1 cellular context compared by ENCODE assay signal in the genomic region with DNA sequence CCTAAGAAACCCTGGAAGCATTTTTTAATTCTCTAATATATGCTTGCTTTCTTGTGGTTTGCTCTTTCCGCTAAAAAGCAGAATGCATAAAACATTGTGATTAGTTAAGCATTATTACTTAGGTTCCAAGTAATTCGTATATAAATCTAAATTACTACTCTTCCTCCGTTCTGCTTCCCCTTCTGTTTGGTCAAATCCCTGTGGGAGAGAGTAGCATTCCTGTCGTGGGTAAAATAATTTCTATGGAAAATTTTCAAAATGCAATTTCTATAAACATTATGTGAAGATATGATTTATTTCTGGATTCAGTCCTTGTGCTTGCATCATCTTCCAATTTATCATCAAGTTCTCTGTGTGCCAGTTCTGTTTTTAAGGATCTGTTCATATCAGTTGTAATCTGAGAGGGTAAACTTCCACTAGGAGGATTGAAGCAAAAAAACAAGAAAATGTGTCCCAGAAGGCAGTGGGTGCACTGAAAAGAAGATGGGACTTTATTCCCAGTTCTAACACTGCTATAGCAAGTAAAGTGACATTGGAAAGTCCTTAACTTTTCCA.
A peak's percentile ranks its signal among the peaks of the same experiment; 100 is the strongest.
TF ChIP-seq lines count a peak whose summit lies in the region.

No MANE protein-coding gene starts in this region.

TF ChIP-seq in IMR-90, 13 proteins besides CTCF, POLR2A, EP300 and RAD21:
- TF ChIP-seq, protein P1, sequence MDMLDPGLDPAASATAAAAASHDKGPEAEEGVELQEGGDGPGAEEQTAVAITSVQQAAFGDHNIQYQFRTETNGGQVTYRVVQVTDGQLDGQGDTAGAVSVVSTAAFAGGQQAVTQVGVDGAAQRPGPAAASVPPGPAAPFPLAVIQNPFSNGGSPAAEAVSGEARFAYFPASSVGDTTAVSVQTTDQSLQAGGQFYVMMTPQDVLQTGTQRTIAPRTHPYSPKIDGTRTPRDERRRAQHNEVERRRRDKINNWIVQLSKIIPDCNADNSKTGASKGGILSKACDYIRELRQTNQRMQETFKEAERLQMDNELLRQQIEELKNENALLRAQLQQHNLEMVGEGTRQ (IDR thresholded peaks at IDR 0.05; ENCODE audit: low read depth, low read length): no peak
- TF ChIP-seq MXI1 (IDR thresholded peaks at IDR 0.05; ENCODE audit: borderline replicate concordance, low read depth, low read length) (no peak), CEBPB (IDR thresholded peaks at IDR 0.05; ENCODE audit: low read depth, low read length) (peak; percentile 62), MAZ (IDR thresholded peaks at IDR 0.05; ENCODE audit: borderline replicate concordance, low read depth, low read length) (no peak)
